8 cellular contexts compared by ENCODE assay signal in the genomic region with DNA sequence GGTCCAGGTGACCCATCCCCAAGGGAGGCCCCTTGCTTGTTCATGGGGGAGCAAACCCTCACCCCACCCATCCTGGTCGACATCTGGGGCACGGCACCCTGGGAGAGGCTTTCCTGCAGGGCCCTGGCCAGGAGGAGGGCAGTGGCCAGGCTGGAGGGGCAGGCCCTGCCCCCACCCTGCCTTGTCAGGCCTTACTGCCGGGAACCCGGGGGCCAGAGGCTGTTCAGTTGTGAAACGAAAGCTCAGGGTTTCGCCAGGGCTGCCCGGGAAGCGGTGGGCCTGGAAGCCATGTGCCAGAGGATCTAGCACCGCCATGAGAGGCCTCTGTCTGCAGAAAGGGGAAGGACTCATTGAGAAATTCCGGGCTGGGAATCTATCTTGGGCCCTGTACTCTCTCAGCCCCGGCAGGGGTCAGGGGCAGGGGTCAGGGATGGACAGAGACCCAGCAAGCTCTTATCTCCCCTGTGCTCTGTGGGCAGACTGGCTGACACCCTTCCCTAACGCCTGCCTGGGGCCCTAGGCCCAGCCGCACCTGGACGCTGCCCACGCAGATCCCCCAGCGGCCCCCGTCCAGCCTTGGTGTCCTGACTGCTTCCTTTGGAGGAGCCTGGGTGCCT. TPM values are rescaled to one million over a fixed set of nuclear protein-coding genes. Genes with fewer than 3 reads are reported as not detected.
A peak's percentile ranks its signal among the peaks of the same experiment; 100 is the strongest.
DNase-seq lines count a peak whose midpoint lies in the region; ATAC-seq lines count a peak whose summit lies in the region.
"Had no signal": no experiment of that assay in that cellular context is flagged by ENCODE, and none has a peak within 500 bp of the region (broad histone marks: within the 10 kb centered on the region; RNA-seq: fewer than 3 reads in every experiment).

No MANE protein-coding gene starts in this region.

- H3K27ac Mint-ChIP-seq in activated naive CD8-positive, alpha-beta T cell, result no peak overlapping the region

- ATAC-seq in left colon, result no peak
- no peak for ATAC-seq in HG02981 (IDR thresholded peaks at IDR 0.05; ENCODE audit: unreplicated experiment)
- ATAC-seq in HG03460 (IDR thresholded peaks at IDR 0.05; ENCODE audit: unreplicated experiment), result no peak

- H3K4me1 Mint-ChIP-seq in activated naive CD8-positive, alpha-beta T cell (ENCODE audit: low read depth), result peaks cover 33% of the 10 kb centered on the region

- DNase-seq in NOMO-1 (lab: John Stamatoyannopoulos, UW; ENCODE audit: unreplicated experiment in 2 of 2) (peak; percentile 70 to 71), left colon (peak; percentile 33 to 47), substantia nigra (lab: John Stamatoyannopoulos, UW) (peak in 4 of 49 donors; percentile 36 to 79 (median 70)), DMS 273 treated with DMSO at 0.1 percent for 48 hours (lab: John Stamatoyannopoulos, UW) (no peak)
- DNase-seq: HCEC 1CT had no signal

- H3K27ac ChIP-seq in substantia nigra (ENCODE audit: low read depth, low read length, poor library complexity, severe bottlenecking), result peak overlapping the region; percentile 93

- H3K9me3 Mint-ChIP-seq in activated naive CD8-positive, alpha-beta T cell (ENCODE audit: low read depth), result no peaks in the 10 kb centered on the region

- H3K4me3 Mint-ChIP-seq in activated naive CD8-positive, alpha-beta T cell, result peak overlapping the region; percentile 49

- intact Hi-C loops in left colon (cut with DNase I, micrococcal nuclease), result no loop called here

- no peaks in the 10 kb centered on the region for H3K27me3 Mint-ChIP-seq in activated naive CD8-positive, alpha-beta T cell

- H3K36me3 Mint-ChIP-seq in activated naive CD8-positive, alpha-beta T cell, result peaks cover 4% of the 10 kb centered on the region

RNA-seq across cellular contexts. Expression of a gene that starts 6.3 kb away (rescaled TPM):
- total RNA-seq in left colon, result 100 to 1,000 TPM in 1 of 2 donors, 10 to 100 TPM in 1; 45.6 to 201 TPM

RNA-seq across cellular contexts. Expression of a gene that starts 45.7 kb away (rescaled TPM):
- total RNA-seq in left colon, result under 1 TPM; 0.17 to 0.31 TPM

RNA-seq across cellular contexts. Expression of a gene that starts 48.4 kb away (rescaled TPM):
- 10 to 100 TPM; 36.7 to 53.8 TPM for total RNA-seq in left colon

RNA-seq across cellular contexts. Expression of a gene that starts 48.6 kb away (rescaled TPM):
- total RNA-seq in left colon, result 10 to 100 TPM; 22.8 to 27.9 TPM
